Comparison of ENCODE assay signal across 10 cellular contexts in the genomic region with DNA sequence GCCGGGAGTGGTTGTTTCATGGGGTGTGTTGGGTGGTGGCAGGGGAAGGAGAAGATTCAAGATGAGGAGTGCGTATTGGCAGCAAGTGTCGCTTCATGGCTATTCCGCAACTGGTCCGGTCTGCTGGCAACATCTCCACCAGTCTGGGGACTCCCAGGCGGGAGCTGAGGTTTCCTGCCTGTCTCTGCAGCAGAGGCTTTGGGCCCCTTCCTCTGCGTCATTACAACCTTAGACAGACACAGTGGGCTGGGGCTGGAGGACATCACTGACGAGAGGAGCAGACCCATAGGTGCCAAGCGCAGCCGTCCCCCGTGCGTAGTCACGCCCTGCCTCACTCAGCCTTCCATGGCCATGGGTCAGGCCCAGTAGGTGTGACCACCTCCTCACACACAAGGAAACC. TPM values are rescaled to one million over a fixed set of nuclear protein-coding genes. Genes with fewer than 3 reads are reported as not detected.
DNase-seq lines count a peak whose midpoint lies in the region; ATAC-seq and TF ChIP-seq lines count a peak whose summit lies in the region.
"Had no signal": no experiment of that assay in that cellular context is flagged by ENCODE, and none has a peak within 500 bp of the region (broad histone marks: within the 10 kb centered on the region; RNA-seq: fewer than 3 reads in every experiment).

No MANE protein-coding gene starts in this region.

- H3K9me3 ChIP-seq in mammary epithelial cell (replicated peaks; ENCODE audit: insufficient read depth, low read length) (no peaks in the 10 kb centered on the region), left lung (no peaks in the 10 kb centered on the region), transverse colon (no peaks in the 10 kb centered on the region)
- H3K9me3 ChIP-seq: body of pancreas had no signal

- in situ Hi-C loops in mammary epithelial cell (cut with MboI; ENCODE audit: low sequenced_read_pairs in 2 of 2) (no loop called here), transverse colon (cut with MboI; ENCODE audit: low pct_ligation_motif_present in 1 of 4, low pct_unique_long_range_greater_than_20kb in 1 of 4, low sequenced_read_pairs in 3 of 4) (no loop called here)

- no peak overlapping the region for H3K27ac ChIP-seq in mammary epithelial cell (ENCODE audit: insufficient read depth, low read depth, low read length)
- peak overlapping the region in 1 of 2 donors; percentile 24 for H3K27ac ChIP-seq in left lung
- no peak overlapping the region for H3K27ac ChIP-seq in transverse colon

- peak; percentile 75 for ATAC-seq in activated CD8-positive, alpha-beta T cell treated with anti-CD3 and anti-CD28 coated beads for 36 hours
- ATAC-seq in left lung (no peak), HG02852 (IDR thresholded peaks at IDR 0.05; ENCODE audit: unreplicated experiment) (no peak), HG03175 (IDR thresholded peaks at IDR 0.05; ENCODE audit: unreplicated experiment) (no peak)
- ATAC-seq: body of pancreas had no signal

- peaks cover 8% of the 10 kb centered on the region for H3K4me1 Mint-ChIP-seq in MCF 10A (ENCODE audit: insufficient read depth, unreplicated experiment)
- peaks cover 67% of the 10 kb centered on the region for H3K4me1 Mint-ChIP-seq in activated CD8-positive, alpha-beta T cell treated with anti-CD3 and anti-CD28 coated beads for 36 hours (ENCODE audit: low read depth)

- CTCF ChIA-PET in MCF 10A (lab: Yijun Ruan, JAX) = no interaction called here
- CTCF ChIA-PET in mammary epithelial cell (lab: Charles Lee; ENCODE audit: low non-redundant PET) = no interaction called here
- CTCF ChIA-PET in activated CD8-positive, alpha-beta T cell treated with anti-CD3 and anti-CD28 coated beads for 36 hours (lab: Charles Lee) = no interaction called here

- peaks cover 44% of the 10 kb centered on the region for H3K36me3 Mint-ChIP-seq in MCF 10A (ENCODE audit: insufficient read depth, unreplicated experiment)
- peaks cover 43% of the 10 kb centered on the region for H3K36me3 Mint-ChIP-seq in activated CD8-positive, alpha-beta T cell treated with anti-CD3 and anti-CD28 coated beads for 36 hours (ENCODE audit: low read depth)

- no peaks in the 10 kb centered on the region for H3K9me3 Mint-ChIP-seq in MCF 10A (ENCODE audit: unreplicated experiment)
- no peaks in the 10 kb centered on the region for H3K9me3 Mint-ChIP-seq in activated CD8-positive, alpha-beta T cell treated with anti-CD3 and anti-CD28 coated beads for 36 hours

- dilution Hi-C loops in mammary epithelial cell (cut with HindIII; ENCODE audit: low sequenced_read_pairs) = no loop called here

- 98% methylated on average over 10 of the region's 13 CpGs for WGBS in mammary epithelial cell (ENCODE audit: low coverage, missing lambda C conversion rate)
- 88 to 94% methylated on average over 3 to 13 of the region's 13 CpGs for WGBS in transverse colon (ENCODE audit: low coverage in 1 of 2), 2 donors

- no peaks in the 10 kb centered on the region for H3K27me3 Mint-ChIP-seq in MCF 10A (ENCODE audit: insufficient read depth, unreplicated experiment)
- no peaks in the 10 kb centered on the region for H3K27me3 Mint-ChIP-seq in activated CD8-positive, alpha-beta T cell treated with anti-CD3 and anti-CD28 coated beads for 36 hours
- H3K27me3 Mint-ChIP-seq: progenitor cell of endocrine pancreas had no signal

- no peak overlapping the region for H2AFZ ChIP-seq in mammary epithelial cell (ENCODE audit: low read depth, low read length)

- TF ChIP-seq CTCF in MCF 10A (IDR thresholded peaks at IDR 0.05; ENCODE audit: unreplicated experiment) = no peak
- TF ChIP-seq CTCF in mammary epithelial cell (conservative IDR thresholded peaks at IDR 0.05 in 1 of 2, IDR thresholded peaks at IDR 0.05 in 1 of 2; ENCODE audit: extremely low read depth in 1 of 2, insufficient read depth in 1 of 2, low read depth in 1 of 2, low read length in 2 of 2) = no peak
- no peak for TF ChIP-seq CTCF in activated CD8-positive, alpha-beta T cell treated with anti-CD3 and anti-CD28 coated beads for 36 hours (IDR thresholded peaks at IDR 0.05)
- TF ChIP-seq CTCF in left lung (IDR thresholded peaks at IDR 0.05) = no peak
- no peak for TF ChIP-seq CTCF in transverse colon (IDR thresholded peaks at IDR 0.05)

- BruUV-seq in MCF 10A (replicated peaks; lab: Mats Ljungman, UMichigan) (no TSS peak), mammary epithelial cell (replicated peaks; lab: Mats Ljungman, UMichigan) (no TSS peak)

- POLR2A ChIA-PET in MCF 10A (lab: Yijun Ruan, JAX) = no interaction called here
- POLR2A ChIA-PET in activated CD8-positive, alpha-beta T cell treated with anti-CD3 and anti-CD28 coated beads for 36 hours (lab: Charles Lee) = no interaction called here

- H3K9ac ChIP-seq in mammary epithelial cell (ENCODE audit: insufficient read depth, low read length) = no peak overlapping the region

- H3K79me2 ChIP-seq in mammary epithelial cell (ENCODE audit: insufficient read depth, low read length) = peaks cover 6% of the 10 kb centered on the region

- no peak for TF ChIP-seq EP300 in transverse colon (IDR thresholded peaks at IDR 0.05; ENCODE audit: low read depth)

- H3K27ac Mint-ChIP-seq in MCF 10A (ENCODE audit: low read depth, unreplicated experiment) = peak overlapping the region; percentile 46
- H3K27ac Mint-ChIP-seq in activated CD8-positive, alpha-beta T cell treated with anti-CD3 and anti-CD28 coated beads for 36 hours = peak overlapping the region; percentile 92
- H3K27ac Mint-ChIP-seq: progenitor cell of endocrine pancreas had no signal

- H3K27me3 ChIP-seq in mammary epithelial cell (ENCODE audit: insufficient read depth, low read length) = no peaks in the 10 kb centered on the region
- H3K27me3 ChIP-seq in left lung = no peaks in the 10 kb centered on the region
- no peaks in the 10 kb centered on the region for H3K27me3 ChIP-seq in transverse colon
- H3K27me3 ChIP-seq: body of pancreas had no signal

- TF ChIP-seq POLR2A in transverse colon (IDR thresholded peaks at IDR 0.05) = no peak

- peaks cover 11% of the 10 kb centered on the region for H3K4me1 ChIP-seq in mammary epithelial cell (ENCODE audit: insufficient read depth, low read length)
- peaks cover 18 to 67% of the 10 kb centered on the region in 2 donors for H3K4me1 ChIP-seq in left lung
- peaks cover 20 to 37% (median 21%) of the 10 kb centered on the region in 4 donors for H3K4me1 ChIP-seq in transverse colon

- no peaks in the 10 kb centered on the region for H4K20me1 ChIP-seq in mammary epithelial cell (ENCODE audit: insufficient read depth, low read length)

- H3K4me2 ChIP-seq in mammary epithelial cell (ENCODE audit: insufficient read depth, low read depth, low read length) = no peak overlapping the region

- DNase-seq in MCF 10A (ENCODE audit: unreplicated experiment) (no peak), mammary epithelial cell (no peak), left lung (peak; percentile 56 to 74), transverse colon (peak; percentile 30)
- DNase-seq in activated CD8-positive, alpha-beta T cell treated with anti-CD3 and anti-CD28 coated beads for 36 hours = peak; percentile 82
- DNase-seq in NK-92 treated with Interleukin-12 subunit alpha and Interleukin-12 subunit beta, amount 100 ng/mL, for 24 hours (lab: John Stamatoyannopoulos, UW) = no peak

- intact Hi-C loops in MCF 10A (cut with micrococcal nuclease) = no loop called here
- intact Hi-C loops in mammary epithelial cell (cut with micrococcal nuclease) = no loop called here
- intact Hi-C loops in activated CD8-positive, alpha-beta T cell treated with anti-CD3 and anti-CD28 coated beads for 36 hours (cut with micrococcal nuclease) = loop anchor here (2.0 kb wide), 1 partner anchor 37 kb away; no protein-coding TSS in a partner anchor
- intact Hi-C loops in left lung (cut with DNase I) = no loop called here
- intact Hi-C loops in transverse colon (cut with DNase I; ENCODE audit: low total_unique reads) = no loop called here

- H3K4me3 ChIP-seq in mammary epithelial cell (replicated peaks in 1 of 3; ENCODE audit: insufficient read depth in 1 of 3, low read depth in 2 of 3, low read length in 3 of 3) (no peak overlapping the region), left lung (no peak overlapping the region), transverse colon (no peak overlapping the region)
- H3K4me3 ChIP-seq: body of pancreas had no signal

- H3K36me3 ChIP-seq in mammary epithelial cell (ENCODE audit: insufficient read depth, low read length) (peaks cover 2% of the 10 kb centered on the region), left lung (peaks cover 0 to 59% of the 10 kb centered on the region in 2 donors), transverse colon (peaks cover 0 to 6% (median 0%) of the 10 kb centered on the region in 4 donors)

- no peak overlapping the region for H3K4me3 Mint-ChIP-seq in MCF 10A (ENCODE audit: unreplicated experiment)
- H3K4me3 Mint-ChIP-seq in activated CD8-positive, alpha-beta T cell treated with anti-CD3 and anti-CD28 coated beads for 36 hours = peak overlapping the region; percentile 65

RNA-seq across cellular contexts. Expression of a gene that starts 38.6 kb away (rescaled TPM):
- total RNA-seq in MCF 10A (2022) (23.2 and 24.8 TPM in 2 replicates), mammary epithelial cell (10 to 100 TPM; 26.3 to 32.5 TPM), left lung (10 to 100 TPM; 43.3 to 53.4 TPM), transverse colon (100 to 1,000 TPM in 1 of 4 donors, 10 to 100 TPM in 3; 40.2 to 212 (median 51.2) TPM)
- 22.8 TPM for polyA plus RNA-seq in mammary epithelial cell
- 72.9 TPM for polyA minus RNA-seq in mammary epithelial cell
- total RNA-seq in activated CD8-positive, alpha-beta T cell treated with anti-CD3 and anti-CD28 coated beads for 36 hours = 10 to 100 TPM; 51.6 to 54.7 TPM

Comparison
In these comparisons a context has a peak if more than half of its experiments do, and no peak if none do; other contexts are left out.
1. DNase-seq: peak in activated CD8-positive, alpha-beta T cell treated with anti-CD3 and anti-CD28 coated beads for 36 hours (single experiment), left lung (2 of 2) and transverse colon (single experiment); none in MCF 10A (single experiment), mammary epithelial cell (single experiment) and NK-92 treated with Interleukin-12 subunit alpha and Interleukin-12 subunit beta, amount 100 ng/mL, for 24 hours (single experiment).